Comparison of ENCODE assay signal across 8 cellular contexts in the genomic region with DNA sequence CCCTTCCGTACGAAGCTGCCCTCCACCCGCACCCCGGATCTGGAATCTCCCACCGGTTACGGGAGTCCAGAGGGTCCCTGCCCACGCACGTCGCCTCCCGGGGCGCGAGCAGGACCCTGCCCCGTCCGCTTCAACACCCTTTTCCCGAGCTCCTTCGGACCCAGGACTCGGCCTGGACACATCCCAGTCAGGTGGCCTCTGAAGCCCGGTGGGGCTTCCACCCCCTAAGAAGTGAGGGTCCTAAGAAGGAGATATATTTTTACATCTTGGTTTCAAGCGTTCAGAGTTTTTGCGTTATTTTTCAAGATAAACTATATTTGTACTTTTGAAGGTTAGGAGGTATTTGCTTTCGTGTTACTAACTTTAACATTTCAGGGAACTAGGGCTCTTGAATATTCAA. TPM values are rescaled to one million over a fixed set of nuclear protein-coding genes. Genes with fewer than 3 reads are reported as not detected.
DNase-seq lines count a peak whose midpoint lies in the region; TF ChIP-seq lines count a peak whose summit lies in the region.

No MANE protein-coding gene starts in this region.

- H3K4me1 ChIP-seq in DOHH2 (ENCODE audit: control insufficient read depth, low read length) = peaks cover 12% of the 10 kb centered on the region
- peaks cover 17% of the 10 kb centered on the region for H3K4me1 ChIP-seq in OCI-LY7 (ENCODE audit: insufficient read depth, low read length, poor library complexity, severe bottlenecking)
- H3K4me1 ChIP-seq in parathyroid adenoma = no peaks in the 10 kb centered on the region

- DNase-seq in OCI-LY7 (ENCODE audit: low spot score) = no peak
- no peak for DNase-seq in epithelial cell of proximal tubule (ENCODE audit: low read depth)
- no peak for DNase-seq in G401 (ENCODE audit: low spot score)
- no peak for DNase-seq in NCI-H524 treated with DMSO at 0.1 percent for 48 hours (lab: John Stamatoyannopoulos, UW)
- no peak for DNase-seq in AG20443 (ENCODE audit: low spot score)
- no peak for DNase-seq in NCI-H82 treated with DMSO at 0.1 percent for 48 hours (lab: John Stamatoyannopoulos, UW; ENCODE audit: unreplicated experiment)

- H3K27me3 ChIP-seq in DOHH2 (ENCODE audit: control insufficient read depth, low read length) = no peaks in the 10 kb centered on the region
- H3K27me3 ChIP-seq in parathyroid adenoma (ENCODE audit: control insufficient read depth, insufficient read depth, low read length) = no peaks in the 10 kb centered on the region

- H4K20me1 ChIP-seq in DOHH2 (ENCODE audit: control insufficient read depth, insufficient read depth, low read depth, low read length) (peaks cover 12% of the 10 kb centered on the region), OCI-LY7 (ENCODE audit: insufficient read depth, low read length) (peaks cover 10% of the 10 kb centered on the region; the same call in 1 of the 2 replicates)

- no peaks in the 10 kb centered on the region for H3F3A ChIP-seq in DOHH2 (ENCODE audit: control insufficient read depth, insufficient read depth)

- peak overlapping the region; percentile 99 for H3K4me2 ChIP-seq in DOHH2 (ENCODE audit: low read length)
- peak overlapping the region; percentile 90 for H3K4me2 ChIP-seq in OCI-LY7 (ENCODE audit: low read length)
- H3K4me2 ChIP-seq in parathyroid adenoma (ENCODE audit: low read length) = peak overlapping the region; percentile 99

- H3K9me2 ChIP-seq in DOHH2 (replicated peaks; ENCODE audit: control insufficient read depth, low read length) = no peaks in the 10 kb centered on the region
- H3K9me2 ChIP-seq in OCI-LY7 (ENCODE audit: insufficient read depth, low read length) = no peaks in the 10 kb centered on the region

- H3K27ac ChIP-seq in DOHH2 (ENCODE audit: low read depth, low read length) (no peak overlapping the region; the same call in 1 of the 2 replicates), OCI-LY7 (ENCODE audit: low read depth, low read length, poor library complexity, severe bottlenecking) (peak overlapping the region; percentile 4), parathyroid adenoma (no peak overlapping the region)

- POLR2A ChIA-PET in OCI-LY7 (lab: Charles Lee) = no interaction called here

- peak overlapping the region; percentile 46 for H3K9ac ChIP-seq in parathyroid adenoma

- intact Hi-C loops in OCI-LY7 (cut with micrococcal nuclease; ENCODE audit: unreplicated experiment) = loop anchor here (5.0 kb wide), 1 partner anchor 56 kb away; a partner anchor contains a TSS

- H2AFZ ChIP-seq in OCI-LY7 (ENCODE audit: low read length) (peak overlapping the region; percentile 70; the same call in 1 of the 2 replicates), parathyroid adenoma (no peak overlapping the region)

- peak overlapping the region; percentile 99 for H3K4me3 ChIP-seq in DOHH2 (ENCODE audit: low read length)
- H3K4me3 ChIP-seq in OCI-LY7 (ENCODE audit: low read depth, low read length, poor library complexity, severe bottlenecking) = peak overlapping the region; percentile 100
- peak overlapping the region; percentile 80 for H3K4me3 ChIP-seq in epithelial cell of proximal tubule (ENCODE audit: low read depth, low read length)
- peak overlapping the region; percentile 76 for H3K4me3 ChIP-seq in parathyroid adenoma (ENCODE audit: low read depth, low read length)

- no TSS peak for BruUV-seq in OCI-LY7 (replicated peaks; lab: Mats Ljungman, UMichigan)

- H3K36me3 ChIP-seq in DOHH2 (ENCODE audit: control insufficient read depth, low read length) (peaks cover 26% of the 10 kb centered on the region), OCI-LY7 (ENCODE audit: insufficient read depth, low read length) (peaks cover 24% of the 10 kb centered on the region; the same call in 1 of the 2 replicates), parathyroid adenoma (ENCODE audit: control insufficient read depth, insufficient read depth, low read length) (no peaks in the 10 kb centered on the region)

- peaks cover 46% of the 10 kb centered on the region for H3K79me2 ChIP-seq in DOHH2 (ENCODE audit: control insufficient read depth, low read length)
- peaks cover 24% of the 10 kb centered on the region for H3K79me2 ChIP-seq in OCI-LY7 (ENCODE audit: insufficient read depth, low read depth, low read length)
- H3K79me2 ChIP-seq in parathyroid adenoma = peaks cover 12% of the 10 kb centered on the region

- in situ Hi-C loops in G401 (cut with HindIII; ENCODE audit: low sequenced_read_pairs) = no loop called here

- H3K9me3 ChIP-seq in DOHH2 (ENCODE audit: control insufficient read depth, insufficient read depth, low read length) = no peaks in the 10 kb centered on the region
- H3K9me3 ChIP-seq in OCI-LY7 (ENCODE audit: low read length) = no peaks in the 10 kb centered on the region
- H3K9me3 ChIP-seq in parathyroid adenoma (ENCODE audit: control insufficient read depth, low read length) = no peaks in the 10 kb centered on the region

- CTCF ChIA-PET in OCI-LY7 (lab: Charles Lee; ENCODE audit: unreplicated experiment) = interaction anchor here (0.5 kb wide), 1 partner anchor 28 kb away, joined by 3 read pairs; no protein-coding TSS in a partner anchor

- TF ChIP-seq CTCF in DOHH2 (IDR thresholded peaks at IDR 0.05; ENCODE audit: low read depth, low read length, poor library complexity, severe bottlenecking) = no peak
- TF ChIP-seq CTCF in OCI-LY7 (conservative IDR thresholded peaks at IDR 0.05; ENCODE audit: low read length) = no peak
- TF ChIP-seq CTCF in epithelial cell of proximal tubule (conservative IDR thresholded peaks at IDR 0.05; ENCODE audit: low read depth, low read length) = no peak
- TF ChIP-seq CTCF in parathyroid adenoma (IDR thresholded peaks at IDR 0.05) = no peak

RNA-seq across cellular contexts. Expression of a gene that starts 0.6 kb away (rescaled TPM):
- 50.4 and 57.9 TPM in 2 replicates for total RNA-seq in OCI-LY7 (2014; rRNA removed; shearing (Covaris generic))
- total RNA-seq in OCI-LY7 (2022) (105 and 116 TPM in 2 replicates), epithelial cell of proximal tubule (73.3 and 78.6 TPM in 2 replicates)
- total RNA-seq in G401 (2014; rRNA removed; shearing (Covaris generic)) = 69.8 and 86.8 TPM in 2 replicates

RNA-seq across cellular contexts. Expression of a gene that starts 18.9 kb away (rescaled TPM):
- not detected in 2 replicates for total RNA-seq in OCI-LY7 (2014; rRNA removed; shearing (Covaris generic))
- total RNA-seq in OCI-LY7 (2022) = not detected in 2 replicates
- 1.4 and 4.0 TPM in 2 replicates for total RNA-seq in epithelial cell of proximal tubule
- 6.8 and 11.3 TPM in 2 replicates for total RNA-seq in G401 (2014; rRNA removed; shearing (Covaris generic))

RNA-seq across cellular contexts. Expression of a gene that starts 19.8 kb away (rescaled TPM):
- total RNA-seq in OCI-LY7 (2014; rRNA removed; shearing (Covaris generic)) = not detected in 2 replicates
- total RNA-seq in OCI-LY7 (2022) (0.09 and 0.15 TPM in 2 replicates), epithelial cell of proximal tubule (not detected in 2 replicates)
- not detected in 2 replicates for total RNA-seq in G401 (2014; rRNA removed; shearing (Covaris generic))

RNA-seq across cellular contexts. Expression of a gene that starts 37.5 kb away (rescaled TPM):
- not detected in 2 replicates for total RNA-seq in OCI-LY7 (2014; rRNA removed; shearing (Covaris generic))
- total RNA-seq in OCI-LY7 (2022) (0.39 and 0.42 TPM in 2 replicates), epithelial cell of proximal tubule (1.1 and 10.6 TPM in 2 replicates)
- 68.2 and 78.4 TPM in 2 replicates for total RNA-seq in G401 (2014; rRNA removed; shearing (Covaris generic))

RNA-seq across cellular contexts. Expression of a gene that starts 57.2 kb away (rescaled TPM):
- 26.7 and 31.3 TPM in 2 replicates for total RNA-seq in OCI-LY7 (2014; rRNA removed; shearing (Covaris generic))
- total RNA-seq in OCI-LY7 (2022) = 42.3 and 42.7 TPM in 2 replicates
- 20.4 and 30.5 TPM in 2 replicates for total RNA-seq in epithelial cell of proximal tubule
- total RNA-seq in G401 (2014; rRNA removed; shearing (Covaris generic)) = 22.7 and 27.1 TPM in 2 replicates
